Comparison of ENCODE assay signal across 24 cellular contexts in genomic region chr6:110645685-110646418, GRCh38.
DNase-seq lines count a peak whose midpoint lies in the region; ATAC-seq and TF ChIP-seq lines count a peak whose summit lies in the region.
"Had no signal": no experiment of that assay in that cellular context is flagged by ENCODE, and none has a peak within 500 bp of the region (broad histone marks: within the 10 kb centered on the region; RNA-seq: fewer than 3 reads in every experiment).

No MANE protein-coding gene starts in this region.

- H3K36me3 ChIP-seq in left ventricle myocardium inferior (peaks cover 16% of the 10 kb centered on the region), aorta (ENCODE audit: control insufficient read depth in 1 of 2, insufficient read depth in 2 of 2, low read length in 1 of 2) (no peaks in the 10 kb centered on the region)
- H3K36me3 ChIP-seq: HAP-1 had no signal

- no CpG with 5 or more reads among the region's 62 CpGs for WGBS in H9 (ENCODE audit: extremely low coverage, insufficient read length, low lambda C conversion rate)
- 89 to 91% methylated on average over 62 of the region's 62 CpGs for WGBS in aorta, 2 donors

- H3K4me3 Mint-ChIP-seq in H9 = no peak overlapping the region
- H3K4me3 Mint-ChIP-seq in central memory CD8-positive, alpha-beta T cell = no peak overlapping the region
- H3K4me3 Mint-ChIP-seq: CD4-positive, alpha-beta T cell; HFFc6 had no signal

- no peak overlapping the region; the same call in 1 of the 2 replicates for H3K14ac ChIP-seq in H9 (ENCODE audit: insufficient read depth, low read length)

- no peaks in the 10 kb centered on the region for H3K23me2 ChIP-seq in H9 (ENCODE audit: insufficient read length, low read depth, low read length, poor library complexity, severe bottlenecking)

- H4K91ac ChIP-seq in H9 (ENCODE audit: insufficient read length, low read depth, low read length) = no peak overlapping the region

- H3K4me2 ChIP-seq in H9 (ENCODE audit: insufficient read depth, insufficient read length, low read length) = no peak overlapping the region
- H3K4me2 ChIP-seq: BLaER1 treated with 17β-estradiol and CSF1 and Interleukin-3, amounts not matched to agents 10 nM and 100 nM; KMS-11 had no signal

- H4K8ac ChIP-seq in H9 (replicated peaks; ENCODE audit: insufficient read length, low read depth, low read length) = no peak overlapping the region

- H2BK12ac ChIP-seq in H9 (ENCODE audit: insufficient read length, low read depth, low read length) = no peak overlapping the region

- H3T11ph ChIP-seq in H9 (ENCODE audit: low read length) = no peak overlapping the region

- H3K36me3 Mint-ChIP-seq in H9 (ENCODE audit: insufficient read depth in 1 of 3, low read depth in 3 of 3) = peaks cover 0 to 7% (median 2%) of the 10 kb centered on the region in 3 experiments; a peak in 2 of 7 replicates
- peaks cover 6% of the 10 kb centered on the region for H3K36me3 Mint-ChIP-seq in central memory CD8-positive, alpha-beta T cell (ENCODE audit: insufficient read depth)

- H3K27ac Mint-ChIP-seq in H9 = no peak overlapping the region
- peak overlapping the region; percentile 29 for H3K27ac Mint-ChIP-seq in central memory CD8-positive, alpha-beta T cell (ENCODE audit: low read depth)
- H3K27ac Mint-ChIP-seq: CD4-positive, alpha-beta T cell; HFFc6 had no signal

- intact Hi-C loops in Right ventricle myocardium inferior (cut with DNase I) = no loop called here
- intact Hi-C loops in left ventricle myocardium inferior (cut with micrococcal nuclease) = no loop called here
- intact Hi-C loops in aorta (cut with DNase I) = no loop called here

- H3K4ac ChIP-seq in H9 (ENCODE audit: low read depth, low read length) = no peak overlapping the region

- ATAC-seq in Right ventricle myocardium inferior (no peak), aorta (ENCODE audit: low FRiP score) (peak; percentile 38), GM21381 (IDR thresholded peaks at IDR 0.05; ENCODE audit: unreplicated experiment) (no peak)
- ATAC-seq in central memory CD8-positive, alpha-beta T cell (replicated peaks; ENCODE audit: extremely low read depth, poor library complexity, severe bottlenecking) = no peak

- H2AFZ ChIP-seq in H9 (ENCODE audit: low read length) = no peak overlapping the region

- no peak overlapping the region for H3K18ac ChIP-seq in H9 (ENCODE audit: insufficient read length, low read depth, low read length)

- H3K9me3 Mint-ChIP-seq in H9 = no peaks in the 10 kb centered on the region
- no peaks in the 10 kb centered on the region for H3K9me3 Mint-ChIP-seq in central memory CD8-positive, alpha-beta T cell
- H3K9me3 Mint-ChIP-seq: CD4-positive, alpha-beta T cell had no signal

- H3K56ac ChIP-seq in H9 (ENCODE audit: insufficient read length, low read depth, low read length) = no peak overlapping the region

- H3K27me3 ChIP-seq in left ventricle myocardium inferior (ENCODE audit: low read depth) (no peaks in the 10 kb centered on the region), H9 (ENCODE audit: insufficient read depth, low read length) (no peaks in the 10 kb centered on the region), aorta (ENCODE audit: control insufficient read depth in 1 of 2, insufficient read depth in 2 of 2, low read length in 1 of 2) (no peaks in the 10 kb centered on the region)
- H3K27me3 ChIP-seq: BLaER1 treated with 17β-estradiol and CSF1 and Interleukin-3, amounts not matched to agents 10 nM and 100 nM had no signal

- no peaks in the 10 kb centered on the region for H4K20me1 ChIP-seq in H9 (ENCODE audit: control insufficient read depth, insufficient read depth, insufficient read length)
- H4K20me1 ChIP-seq: BLaER1 treated with 17β-estradiol and CSF1 and Interleukin-3, amounts not matched to agents 10 nM and 100 nM had no signal

- no peak overlapping the region for H3K23ac ChIP-seq in H9 (ENCODE audit: insufficient read length, low read depth, low read length)

- peaks cover 4 to 7% of the 10 kb centered on the region in 2 experiments for H3K4me1 Mint-ChIP-seq in H9
- no peaks in the 10 kb centered on the region for H3K4me1 Mint-ChIP-seq in central memory CD8-positive, alpha-beta T cell

- peaks cover 13% of the 10 kb centered on the region for H3K4me1 ChIP-seq in left ventricle myocardium inferior
- no peaks in the 10 kb centered on the region for H3K4me1 ChIP-seq in H9 (ENCODE audit: insufficient read depth, low read length)
- H3K4me1 ChIP-seq in aorta (ENCODE audit: control insufficient read depth in 1 of 2, insufficient read depth in 2 of 2, low read length in 2 of 2) = no peaks in the 10 kb centered on the region
- H3K4me1 ChIP-seq: BLaER1 treated with 17β-estradiol and CSF1 and Interleukin-3, amounts not matched to agents 10 nM and 100 nM; HAP-1 had no signal

- H2AK5ac ChIP-seq in H9 (ENCODE audit: insufficient read length, low read length) = no peak overlapping the region

- TF ChIP-seq CTCF in left ventricle myocardium inferior (IDR thresholded peaks at IDR 0.05; ENCODE audit: borderline replicate concordance) = no peak
- TF ChIP-seq CTCF in H9 (conservative IDR thresholded peaks at IDR 0.05) = no peak

- H3K27ac ChIP-seq in left ventricle myocardium inferior (replicated peaks) = no peak overlapping the region
- no peak overlapping the region for H3K27ac ChIP-seq in H9 (ENCODE audit: insufficient read length, low read depth, low read length)
- H3K27ac ChIP-seq in aorta (ENCODE audit: low read depth in 1 of 2, low read length in 2 of 2) = no peak overlapping the region
- H3K27ac ChIP-seq: BLaER1 treated with 17β-estradiol and CSF1 and Interleukin-3, amounts not matched to agents 10 nM and 100 nM; KMS-11; SK-N-MC had no signal

- H3K79me1 ChIP-seq in H9 (ENCODE audit: insufficient read depth, low read depth, low read length, poor library complexity, severe bottlenecking) = no peaks in the 10 kb centered on the region

- H3K9me3 ChIP-seq in left ventricle myocardium inferior (replicated peaks) = no peaks in the 10 kb centered on the region
- H3K9me3 ChIP-seq in H9 (ENCODE audit: control insufficient read depth, low read depth, low read length) = no peaks in the 10 kb centered on the region
- no peaks in the 10 kb centered on the region for H3K9me3 ChIP-seq in aorta (ENCODE audit: control insufficient read depth, low read length)
- H3K9me3 ChIP-seq: HAP-1 had no signal

- H3K27me3 Mint-ChIP-seq in H9 (ENCODE audit: low read depth) = no peaks in the 10 kb centered on the region
- H3K27me3 Mint-ChIP-seq in central memory CD8-positive, alpha-beta T cell = no peaks in the 10 kb centered on the region
- H3K27me3 Mint-ChIP-seq: CD4-positive, alpha-beta T cell had no signal

- DNase-seq in Right ventricle myocardium inferior (ENCODE audit: missing footprints) (peak; percentile 68), left ventricle myocardium inferior (no peak), H9 (peak; percentile 31), aorta (no peak)
- no peak for DNase-seq in central memory CD8-positive, alpha-beta T cell (ENCODE audit: low spot score in 2 of 2)
- no peak for DNase-seq in stimulated activated CD4-positive, alpha-beta T cell treated with anti-CD3 and anti-CD28 coated beads, Interleukin-12 subunit alpha, Interleukin-12 subunit beta, amount 100 ng/mL, for 4 hours
- DNase-seq: AML-193; CD4-positive, alpha-beta T cell; COR-L47; DMS79; EL; GF-D8; HFFc6; MM.1S; NCI-H2029 treated with DMSO at 0.1 percent for 48 hours; NCI-H2227 treated with DMSO at 0.1 percent for 48 hours; NCI-H526 treated with DMSO at 0.1 percent for 48 hours; RPMI8226; SIG-M5 had no signal

- H3K9ac ChIP-seq in H9 (ENCODE audit: extremely low read depth, insufficient read length, low read length) = no peak overlapping the region
- H3K9ac ChIP-seq: BLaER1 treated with 17β-estradiol and CSF1 and Interleukin-3, amounts not matched to agents 10 nM and 100 nM; KMS-11 had no signal

- H3K79me2 ChIP-seq in H9 (ENCODE audit: insufficient read depth, low read length) = no peaks in the 10 kb centered on the region

- H2BK120ac ChIP-seq in H9 (ENCODE audit: low read depth, low read length, poor library complexity, severe bottlenecking) = no peak overlapping the region

- H4K5ac ChIP-seq in H9 (ENCODE audit: insufficient read length, low read depth, low read length) = no peak overlapping the region

- no peak overlapping the region for H2BK5ac ChIP-seq in H9 (ENCODE audit: insufficient read length, low read length)

- no peak overlapping the region for H2BK15ac ChIP-seq in H9 (ENCODE audit: low read depth, low read length)

- no peak overlapping the region for H3K4me3 ChIP-seq in left ventricle myocardium inferior
- H3K4me3 ChIP-seq in aorta (ENCODE audit: low read length in 2 of 2) = no peak overlapping the region
- H3K4me3 ChIP-seq: BLaER1 treated with 17β-estradiol and CSF1 and Interleukin-3, amounts not matched to agents 10 nM and 100 nM; HAP-1; SK-N-MC had no signal

- H2BK20ac ChIP-seq in H9 (ENCODE audit: low read depth, low read length, poor library complexity, severe bottlenecking) = no peak overlapping the region

Comparison
In these comparisons a context has a peak if more than half of its experiments do, and no peak if none do; other contexts are left out.
1. DNase-seq: peak in Right ventricle myocardium inferior (single experiment) and H9 (single experiment); none in left ventricle myocardium inferior (single experiment), central memory CD8-positive, alpha-beta T cell (0 of 2), aorta (0 of 2) and stimulated activated CD4-positive, alpha-beta T cell treated with anti-CD3 and anti-CD28 coated beads, Interleukin-12 subunit alpha, Interleukin-12 subunit beta, amount 100 ng/mL, for 4 hours (single experiment).